Comparison of ENCODE assay signal across 11 cellular contexts in genomic region chr22:46104881-46105493, GRCh38. TPM values are rescaled to one million over a fixed set of nuclear protein-coding genes. Genes with fewer than 3 reads are reported as not detected.
DNase-seq lines count a peak whose midpoint lies in the region; ATAC-seq and TF ChIP-seq lines count a peak whose summit lies in the region.
"Had no signal": no experiment of that assay in that cellular context is flagged by ENCODE, and none has a peak within 500 bp of the region (broad histone marks: within the 10 kb centered on the region; RNA-seq: fewer than 3 reads in every experiment).

No MANE protein-coding gene starts in this region.

- no peak for TF ChIP-seq POLR2A in vagina (IDR thresholded peaks at IDR 0.05)

- TF ChIP-seq CTCF in heart right ventricle (IDR thresholded peaks at IDR 0.05) (no peak), osteoblast (IDR thresholded peaks at IDR 0.05; ENCODE audit: extremely low read depth, low read depth, low read length) (no peak), vagina (IDR thresholded peaks at IDR 0.05) (no peak)

- whole genome bisulfite sequencing in heart right ventricle, 2 donors = 61 to 65% methylated on average over 16 to 17 of the region's 17 CpGs

- H3K27ac ChIP-seq in heart right ventricle (peak overlapping the region; percentile 75 to 94 (median 86)), epithelial cell of prostate (peak overlapping the region; percentile 96), osteoblast (ENCODE audit: low read depth, low read length) (peak overlapping the region; percentile 75), vagina (peak overlapping the region; percentile 80)

- peaks cover 78 to 100% (median 85%) of the 10 kb centered on the region in 9 donors for H3K4me1 ChIP-seq in heart right ventricle
- peaks cover 79% of the 10 kb centered on the region for H3K4me1 ChIP-seq in osteoblast (ENCODE audit: insufficient read depth, low read length)
- H3K4me1 ChIP-seq in vagina = peaks cover 97% of the 10 kb centered on the region

- ATAC-seq in heart right ventricle (no peak), Right ventricle myocardium inferior (no peak), HG03095 (IDR thresholded peaks at IDR 0.05; ENCODE audit: unreplicated experiment) (no peak), GM21737 (IDR thresholded peaks at IDR 0.05; ENCODE audit: unreplicated experiment) (no peak)

- H2AFZ ChIP-seq in osteoblast (ENCODE audit: low read length) = no peak overlapping the region

- H3K4me2 ChIP-seq in osteoblast (ENCODE audit: insufficient read depth, low read length) = no peak overlapping the region

- peaks cover 95% of the 10 kb centered on the region for H4K20me1 ChIP-seq in osteoblast (ENCODE audit: insufficient read depth, low read length)

- H3K36me3 ChIP-seq in heart right ventricle (peaks cover 0 to 99% (median 38%) of the 10 kb centered on the region in 9 donors), osteoblast (ENCODE audit: insufficient read depth, low read length) (peaks cover 94% of the 10 kb centered on the region), vagina (peaks cover 0 to 35% of the 10 kb centered on the region in 2 donors)

- no peak for DNase-seq in heart right ventricle
- DNase-seq in Right ventricle myocardium inferior (ENCODE audit: missing footprints) = no peak
- no peak for DNase-seq in epithelial cell of prostate (ENCODE audit: low read depth, low spot score)
- no peak for DNase-seq in osteoblast (ENCODE audit: insufficient read length, low spot score, missing footprints)
- no peak for DNase-seq in vagina (ENCODE audit: extremely low spot score in 2 of 2)
- DNase-seq in NCI-H187 treated with DMSO at 0.1 percent for 48 hours (lab: John Stamatoyannopoulos, UW) = no peak
- DNase-seq: DND-41, islet precursor cell, SIG-M5 had no signal

- peaks cover 97% of the 10 kb centered on the region for H3K79me2 ChIP-seq in osteoblast (ENCODE audit: insufficient read depth, low read length)

- peak overlapping the region in 2 of 10 donors; percentile 12 to 16 for H3K4me3 ChIP-seq in heart right ventricle
- no peak overlapping the region for H3K4me3 ChIP-seq in osteoblast (ENCODE audit: insufficient read depth, low read length)
- no peak overlapping the region for H3K4me3 ChIP-seq in vagina

- H3K27me3 ChIP-seq in heart right ventricle (no peaks in the 10 kb centered on the region), osteoblast (ENCODE audit: insufficient read depth, low read length) (no peaks in the 10 kb centered on the region), vagina (no peaks in the 10 kb centered on the region)

- H3K9me3 ChIP-seq in heart right ventricle (no peaks in the 10 kb centered on the region), osteoblast (ENCODE audit: low read depth, low read length) (no peaks in the 10 kb centered on the region), vagina (no peaks in the 10 kb centered on the region)

- intact Hi-C loops in heart right ventricle (cut with DNase I) = loop anchor here in 3 of 10 donors (2.0 to 5.0 kb wide), 2 partner anchors 16 to 33 kb away; no protein-coding TSS in a partner anchor
- intact Hi-C loops in Right ventricle myocardium inferior (cut with DNase I) = no loop called here
- intact Hi-C loops in vagina (cut with DNase I) = no loop called here

RNA-seq across cellular contexts. Expression of gene PPARA, which starts 45.3 kb away (rescaled TPM):
- 10 to 100 TPM; 69.0 to 89.5 (median 81.1) TPM for total RNA-seq in heart right ventricle
- 10 to 100 TPM; 15.5 to 20.3 TPM for polyA plus RNA-seq in heart right ventricle
- total RNA-seq in Right ventricle myocardium inferior = 70.5 TPM
- total RNA-seq in osteoblast = 21.8 and 22.1 TPM in 2 replicates
- 13.5 TPM for total RNA-seq in vagina
